ENCODE assay signal across 1 cellular context in the genomic region with DNA sequence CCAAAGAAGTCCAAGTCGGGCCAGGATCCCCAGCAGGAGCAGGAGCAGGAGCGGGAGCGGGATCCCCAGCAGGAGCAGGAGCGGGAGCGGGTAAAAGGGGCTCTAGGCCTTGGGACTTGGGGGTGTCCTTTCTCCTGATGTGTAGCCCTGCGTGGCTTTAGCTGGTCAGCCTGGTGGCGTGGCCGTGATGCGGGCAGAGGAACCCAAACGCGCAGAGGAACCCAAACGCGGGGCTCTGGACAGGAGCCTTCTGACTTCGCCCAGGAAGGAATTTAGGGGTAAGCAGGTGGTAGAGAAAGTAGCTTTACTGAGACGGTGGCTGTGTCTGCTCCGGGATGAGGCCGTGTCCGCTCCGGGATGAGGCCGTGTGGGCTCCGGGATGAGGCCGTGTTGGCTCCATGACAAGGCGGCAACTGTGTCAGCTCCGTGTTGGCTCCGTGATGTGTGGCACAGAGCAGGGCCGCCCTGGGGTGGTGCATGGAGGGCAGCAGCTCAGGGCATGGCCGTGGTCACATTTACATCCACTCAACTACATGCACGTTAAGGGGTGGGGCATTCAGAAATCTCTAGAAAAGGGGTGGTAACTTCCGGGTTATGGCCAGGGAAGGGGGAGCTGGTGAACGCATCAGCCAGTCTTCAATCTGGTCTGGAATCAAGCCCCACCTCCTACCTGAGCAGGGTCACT.
TF ChIP-seq lines count a peak whose summit lies in the region.

No MANE protein-coding gene starts in this region.

TF ChIP-seq in HepG2, 621 proteins besides CTCF, POLR2A, EP300 and RAD21 (continued from another document and continues in another):
- TF ChIP-seq, protein P1, sequence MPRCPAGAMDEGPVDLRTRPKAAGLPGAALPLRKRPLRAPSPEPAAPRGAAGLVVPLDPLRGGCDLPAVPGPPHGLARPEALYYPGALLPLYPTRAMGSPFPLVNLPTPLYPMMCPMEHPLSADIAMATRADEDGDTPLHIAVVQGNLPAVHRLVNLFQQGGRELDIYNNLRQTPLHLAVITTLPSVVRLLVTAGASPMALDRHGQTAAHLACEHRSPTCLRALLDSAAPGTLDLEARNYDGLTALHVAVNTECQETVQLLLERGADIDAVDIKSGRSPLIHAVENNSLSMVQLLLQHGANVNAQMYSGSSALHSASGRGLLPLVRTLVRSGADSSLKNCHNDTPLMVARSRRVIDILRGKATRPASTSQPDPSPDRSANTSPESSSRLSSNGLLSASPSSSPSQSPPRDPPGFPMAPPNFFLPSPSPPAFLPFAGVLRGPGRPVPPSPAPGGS (CRISPR knock-in tag; IDR thresholded peaks at IDR 0.05) = peak; percentile 54; the same call in 1 of the 2 replicates
- TF ChIP-seq SRSF4 (IDR thresholded peaks at IDR 0.05; ENCODE audit: low read depth, low read length, poor library complexity, severe bottlenecking) (no peak), KAT7 (CRISPR knock-in tag; IDR thresholded peaks at IDR 0.05; ENCODE audit: borderline replicate concordance) (no peak), ZNF788 (CRISPR knock-in tag; IDR thresholded peaks at IDR 0.05; ENCODE audit: borderline replicate concordance) (no peak), HNRNPK (IDR thresholded peaks at IDR 0.05; ENCODE audit: low read depth, low read length, poor library complexity, severe bottlenecking) (no peak), ZNF883 (CRISPR knock-in tag; IDR thresholded peaks at IDR 0.05; ENCODE audit: not compliant biosample characterization) (peak; percentile 70), DPF2 (CRISPR knock-in tag; IDR thresholded peaks at IDR 0.05; ENCODE audit: borderline replicate concordance, low read depth) (no peak), KDM5A (IDR thresholded peaks at IDR 0.05; ENCODE audit: borderline replicate concordance, low read length) (no peak), ZBTB40 (IDR thresholded peaks at IDR 0.05) (no peak), ZBTB40 (CRISPR knock-in tag; IDR thresholded peaks at IDR 0.05) (0 out of 2 replicates have a peak, but pooled peaks have one; percentile 11), YEATS4 (CRISPR knock-in tag; IDR thresholded peaks at IDR 0.05; ENCODE audit: borderline replicate concordance) (no peak), ERF (CRISPR knock-in tag; IDR thresholded peaks at IDR 0.05) (no peak), ZNF761 (CRISPR knock-in tag; conservative IDR thresholded peaks at IDR 0.05) (0 out of 2 replicates have a peak, but pooled peaks have one; percentile 33), ETV5 (CRISPR knock-in tag; IDR thresholded peaks at IDR 0.05; ENCODE audit: borderline replicate concordance) (peak; percentile 7; the same call in 1 of the 2 replicates), SAP130 (CRISPR knock-in tag; IDR thresholded peaks at IDR 0.05; ENCODE audit: low read depth) (peak; percentile 34; the same call in 1 of the 2 replicates), MAFF (IDR thresholded peaks at IDR 0.05; ENCODE audit: low read depth, low read length) (no peak), ZNF296 (CRISPR knock-in tag; conservative IDR thresholded peaks at IDR 0.05) (no peak), ESRRA (CRISPR knock-in tag; IDR thresholded peaks at IDR 0.05; ENCODE audit: low read depth) (no peak), MTERF4 (CRISPR knock-in tag; IDR thresholded peaks at IDR 0.05) (no peak), SOX13 (IDR thresholded peaks at IDR 0.05) (no peak), SOX13 (CRISPR knock-in tag; conservative IDR thresholded peaks at IDR 0.05 in 1 of 2, IDR thresholded peaks at IDR 0.05 in 1 of 2) (no peak), ZNF205 (CRISPR knock-in tag; IDR thresholded peaks at IDR 0.05) (no peak), ZNF552 (CRISPR knock-in tag; IDR thresholded peaks at IDR 0.05; ENCODE audit: borderline replicate concordance) (no peak; the same call in 1 of the 2 replicates), ELF1 (CRISPR knock-in tag; IDR thresholded peaks at IDR 0.05) (peak; percentile 41; the same call in 1 of the 2 replicates), NCOA2 (CRISPR knock-in tag; IDR thresholded peaks at IDR 0.05) (no peak), FIP1L1 (IDR thresholded peaks at IDR 0.05; ENCODE audit: borderline replicate concordance, insufficient read depth, low read depth, low read length) (no peak), CREB1 (IDR thresholded peaks at IDR 0.05) (no peak), CREB1 (CRISPR knock-in tag; IDR thresholded peaks at IDR 0.05) (no peak), TCF7 (IDR thresholded peaks at IDR 0.05; ENCODE audit: low read depth) (peak; percentile 35; the same call in 1 of the 2 replicates), ZNF646 (CRISPR knock-in tag; IDR thresholded peaks at IDR 0.05) (no peak), ADNP (CRISPR knock-in tag; IDR thresholded peaks at IDR 0.05) (no peak), FOXK2 (IDR thresholded peaks at IDR 0.05) (no peak), NR2C2 (CRISPR knock-in tag; IDR thresholded peaks at IDR 0.05; ENCODE audit: borderline replicate concordance) (peak; percentile 62; the same call in 1 of the 2 replicates), ZNF337 (CRISPR knock-in tag; IDR thresholded peaks at IDR 0.05; ENCODE audit: borderline replicate concordance, low read depth) (no peak)
- TF ChIP-seq, protein P2, sequence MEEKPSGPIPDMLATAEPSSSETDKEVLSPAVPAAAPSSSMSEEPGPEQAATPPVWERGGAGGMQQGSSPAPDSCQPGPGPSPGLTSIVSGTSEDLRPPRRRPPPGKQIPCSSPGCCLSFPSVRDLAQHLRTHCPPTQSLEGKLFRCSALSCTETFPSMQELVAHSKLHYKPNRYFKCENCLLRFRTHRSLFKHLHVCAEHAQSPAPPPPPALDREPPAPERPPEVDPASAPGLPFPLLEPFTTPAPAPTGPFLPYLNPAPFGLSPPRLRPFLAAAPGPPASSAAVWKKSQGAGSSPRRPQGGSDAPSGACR (CRISPR knock-in tag; IDR thresholded peaks at IDR 0.05) = no peak
- TF ChIP-seq, protein P3, sequence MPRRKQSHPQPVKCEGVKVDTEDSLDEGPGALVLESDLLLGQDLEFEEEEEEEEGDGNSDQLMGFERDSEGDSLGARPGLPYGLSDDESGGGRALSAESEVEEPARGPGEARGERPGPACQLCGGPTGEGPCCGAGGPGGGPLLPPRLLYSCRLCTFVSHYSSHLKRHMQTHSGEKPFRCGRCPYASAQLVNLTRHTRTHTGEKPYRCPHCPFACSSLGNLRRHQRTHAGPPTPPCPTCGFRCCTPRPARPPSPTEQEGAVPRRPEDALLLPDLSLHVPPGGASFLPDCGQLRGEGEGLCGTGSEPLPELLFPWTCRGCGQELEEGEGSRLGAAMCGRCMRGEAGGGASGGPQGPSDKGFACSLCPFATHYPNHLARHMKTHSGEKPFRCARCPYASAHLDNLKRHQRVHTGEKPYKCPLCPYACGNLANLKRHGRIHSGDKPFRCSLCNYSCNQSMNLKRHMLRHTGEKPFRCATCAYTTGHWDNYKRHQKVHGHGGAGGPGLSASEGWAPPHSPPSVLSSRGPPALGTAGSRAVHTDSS (CRISPR knock-in tag; conservative IDR thresholded peaks at IDR 0.05) = no peak
